In the genomic region with DNA sequence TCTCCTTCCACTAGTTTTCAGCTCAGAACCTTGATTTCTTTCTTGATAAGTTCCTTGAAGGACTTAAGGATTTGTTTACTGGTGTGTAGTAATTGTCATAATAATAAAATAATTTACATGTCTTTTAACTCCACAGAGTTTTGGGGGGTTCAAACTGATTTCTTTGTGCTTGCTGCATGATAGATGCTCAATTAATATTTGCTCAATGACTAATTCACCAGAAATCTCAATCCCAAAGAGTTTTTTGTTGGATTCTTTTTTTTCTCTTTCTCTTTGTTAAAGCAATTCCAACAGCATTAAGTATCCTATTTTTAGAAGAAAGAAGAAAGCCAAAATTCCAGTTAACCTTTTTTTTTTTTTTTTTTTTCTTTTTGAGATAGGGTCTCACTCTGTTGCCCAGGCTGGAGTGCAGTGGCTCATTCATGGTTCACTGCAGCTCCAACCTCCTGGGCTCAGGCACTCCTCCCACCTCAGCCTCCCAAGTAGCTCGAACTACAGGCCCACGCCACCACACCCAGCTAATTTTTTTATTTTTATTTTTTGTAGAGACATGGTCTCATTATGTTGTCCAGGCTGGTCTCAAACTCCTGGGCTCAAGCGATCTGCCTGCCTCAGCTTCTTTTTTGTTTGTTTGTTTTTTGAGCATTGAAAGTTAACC, we compare ENCODE assay signal across 21 cellular contexts. TPM values are rescaled to one million over a fixed set of nuclear protein-coding genes. Genes with fewer than 3 reads are reported as not detected.
DNase-seq lines count a peak whose midpoint lies in the region; ATAC-seq and TF ChIP-seq lines count a peak whose summit lies in the region.
"Had no signal": no experiment of that assay in that cellular context is flagged by ENCODE, and none has a peak within 500 bp of the region (broad histone marks: within the 10 kb centered on the region; RNA-seq: fewer than 3 reads in every experiment).

No MANE protein-coding gene starts in this region.

- WGBS in trophoblast cell (ENCODE audit: extremely low coverage, insufficient coverage, insufficient read length) = no CpG with 5 or more reads among the region's 3 CpGs

- intact Hi-C loops in PC-3 (cut with micrococcal nuclease) (no loop called here), left ventricle myocardium superior (cut with micrococcal nuclease) (no loop called here)

- H2AK5ac ChIP-seq in trophoblast cell (ENCODE audit: low read length) = no peak overlapping the region

- no peaks in the 10 kb centered on the region for H3F3A ChIP-seq in PC-3 (ENCODE audit: low read length, unreplicated experiment)

- H3K79me1 ChIP-seq in trophoblast cell (ENCODE audit: low read length) = no peaks in the 10 kb centered on the region

- H4K8ac ChIP-seq in trophoblast cell (ENCODE audit: low read depth, low read length) = no peak overlapping the region

- no peak overlapping the region for H2BK120ac ChIP-seq in trophoblast cell (ENCODE audit: insufficient read depth, low read length, poor library complexity)

- peak overlapping the region; percentile 36 for H3K4ac ChIP-seq in trophoblast cell (ENCODE audit: low read depth, low read length)

- H3K36me3 ChIP-seq in PC-3 (ENCODE audit: low read depth, low read length) (no peaks in the 10 kb centered on the region), trophoblast cell (ENCODE audit: control insufficient read depth in 1 of 2, insufficient read depth in 2 of 2, low read length in 2 of 2) (peaks cover 4 to 6% of the 10 kb centered on the region in 2 experiments)

- H2BK12ac ChIP-seq in trophoblast cell (ENCODE audit: low read length) = no peak overlapping the region

- H3K4me1 ChIP-seq in PC-3 (ENCODE audit: insufficient read depth, low read length) (peaks cover 11% of the 10 kb centered on the region), trophoblast cell (ENCODE audit: control insufficient read depth in 1 of 2, insufficient read depth in 2 of 2, low read length in 2 of 2) (no peaks in the 10 kb centered on the region)
- H3K4me1 ChIP-seq: Caco-2, SJCRH30 had no signal

- peaks cover 26% of the 10 kb centered on the region for H3K36me3 Mint-ChIP-seq in T-helper 2 cell treated with Interferon-gamma antibody and Interleukin-4, amounts not matched to agents 5 μg/mL and 100 μg/mL, for 36 hours (ENCODE audit: low read depth)
- peaks cover 18% of the 10 kb centered on the region for H3K36me3 Mint-ChIP-seq in effector memory CD8-positive, alpha-beta T cell (ENCODE audit: insufficient read depth)

- no peaks in the 10 kb centered on the region for H3K27me3 ChIP-seq in PC-3 (ENCODE audit: low read length)
- H3K27me3 ChIP-seq in trophoblast cell (ENCODE audit: insufficient read depth, low read length) = no peaks in the 10 kb centered on the region
- H3K27me3 ChIP-seq: SJCRH30 had no signal

- H3K14ac ChIP-seq in trophoblast cell (ENCODE audit: low read length) = no peak overlapping the region

- no peak overlapping the region for H4K91ac ChIP-seq in trophoblast cell (ENCODE audit: low read depth, low read length)

- peak overlapping the region; percentile 35 for H3K27ac Mint-ChIP-seq in T-helper 2 cell treated with Interferon-gamma antibody and Interleukin-4, amounts not matched to agents 5 μg/mL and 100 μg/mL, for 36 hours
- peak overlapping the region; percentile 19 to 49 for H3K27ac Mint-ChIP-seq in effector memory CD8-positive, alpha-beta T cell
- H3K27ac Mint-ChIP-seq: B cell; CD4-positive, alpha-beta T cell; GM23338 had no signal

- peaks cover 7% of the 10 kb centered on the region for H3K9me3 Mint-ChIP-seq in T-helper 2 cell treated with Interferon-gamma antibody and Interleukin-4, amounts not matched to agents 5 μg/mL and 100 μg/mL, for 36 hours
- H3K9me3 Mint-ChIP-seq in effector memory CD8-positive, alpha-beta T cell = no peaks in the 10 kb centered on the region
- H3K9me3 Mint-ChIP-seq: CD4-positive, alpha-beta T cell; GM23338 had no signal

- H3K4me2 ChIP-seq in PC-3 (ENCODE audit: low read length) (0 out of 2 replicates have a peak overlapping the region, but pooled peaks have one; percentile 2), trophoblast cell (ENCODE audit: low read length) (no peak overlapping the region)
- H3K4me2 ChIP-seq: GM23338, PC-9 had no signal

- H3K23ac ChIP-seq in trophoblast cell (ENCODE audit: low read length) = no peak overlapping the region

- POLR2A ChIA-PET in PC-3 (lab: Charles Lee; ENCODE audit: unreplicated experiment) = no interaction called here

- no peak overlapping the region for H3K27ac ChIP-seq in PC-3 (ENCODE audit: low read length)
- H3K27ac ChIP-seq in trophoblast cell (ENCODE audit: low read depth, low read length) = no peak overlapping the region
- H3K27ac ChIP-seq: 22Rv1, PC-9, SJCRH30 had no signal

- no peak overlapping the region for H4K12ac ChIP-seq in trophoblast cell (ENCODE audit: low read depth, low read length)

- BruUV-seq in PC-3 (replicated peaks; lab: Mats Ljungman, UMichigan) = no TSS peak

- H3K9me2 ChIP-seq in PC-3 (replicated peaks; ENCODE audit: low read length) = no peaks in the 10 kb centered on the region

- ATAC-seq in PC-3 (peak; percentile 55), HG03139 (IDR thresholded peaks at IDR 0.05; ENCODE audit: unreplicated experiment) (no peak), left ventricle myocardium superior (no peak)
- no peak for ATAC-seq in effector memory CD8-positive, alpha-beta T cell (replicated peaks)
- ATAC-seq: GM23338, HCT116 had no signal

- CTCF ChIA-PET in PC-3 (lab: Charles Lee) = interaction anchor here (1.1 kb wide), 1 partner anchor 11 kb away, joined by 7 read pairs; no protein-coding TSS in a partner anchor

- no peak for TF ChIP-seq CTCF in PC-3 (conservative IDR thresholded peaks at IDR 0.05; ENCODE audit: low read depth, low read length)

- H3K9me3 ChIP-seq in PC-3 (ENCODE audit: low read length) = no peaks in the 10 kb centered on the region
- no peaks in the 10 kb centered on the region for H3K9me3 ChIP-seq in trophoblast cell (ENCODE audit: insufficient read depth, low read depth, low read length)
- H3K9me3 ChIP-seq: Caco-2, SJCRH30 had no signal

- H3K4me3 ChIP-seq in PC-3 (ENCODE audit: low read length) = no peak overlapping the region
- H3K4me3 ChIP-seq in trophoblast cell (ENCODE audit: low read depth, low read length) = no peak overlapping the region
- H3K4me3 ChIP-seq: GM23338, PC-9, SJCRH30 had no signal

- H3K4me3 Mint-ChIP-seq in T-helper 2 cell treated with Interferon-gamma antibody and Interleukin-4, amounts not matched to agents 5 μg/mL and 100 μg/mL, for 36 hours = peak overlapping the region; percentile 16
- H3K4me3 Mint-ChIP-seq in effector memory CD8-positive, alpha-beta T cell = no peak overlapping the region
- H3K4me3 Mint-ChIP-seq: B cell; CD4-positive, alpha-beta T cell; GM23338 had no signal

- no peak overlapping the region for H3K9ac ChIP-seq in PC-3 (ENCODE audit: low read length)
- H3K9ac ChIP-seq in trophoblast cell (ENCODE audit: low read length) = no peak overlapping the region

- no peak overlapping the region for H2AFZ ChIP-seq in PC-3 (ENCODE audit: low read length)
- H2AFZ ChIP-seq in trophoblast cell (ENCODE audit: insufficient read depth, low read length, poor library complexity) = no peak overlapping the region
- H2AFZ ChIP-seq: GM23338, PC-9 had no signal

- H3K4me1 Mint-ChIP-seq in T-helper 2 cell treated with Interferon-gamma antibody and Interleukin-4, amounts not matched to agents 5 μg/mL and 100 μg/mL, for 36 hours (ENCODE audit: low read depth) = peaks cover 10% of the 10 kb centered on the region
- H3K4me1 Mint-ChIP-seq in effector memory CD8-positive, alpha-beta T cell (ENCODE audit: low read depth in 2 of 2) = peaks cover 16 to 25% of the 10 kb centered on the region in 2 donors
- H3K4me1 Mint-ChIP-seq: GM23338 had no signal

- peaks cover 19% of the 10 kb centered on the region for H4K20me1 ChIP-seq in PC-3 (ENCODE audit: low read length)

- H3K27me3 Mint-ChIP-seq in T-helper 2 cell treated with Interferon-gamma antibody and Interleukin-4, amounts not matched to agents 5 μg/mL and 100 μg/mL, for 36 hours (ENCODE audit: low read depth) = no peaks in the 10 kb centered on the region
- H3K27me3 Mint-ChIP-seq in effector memory CD8-positive, alpha-beta T cell = no peaks in the 10 kb centered on the region
- H3K27me3 Mint-ChIP-seq: B cell; CD4-positive, alpha-beta T cell had no signal

- no peak overlapping the region for H3K18ac ChIP-seq in trophoblast cell (ENCODE audit: low read length)

- H2BK5ac ChIP-seq in trophoblast cell (ENCODE audit: low read depth, low read length, poor library complexity) = no peak overlapping the region

- DNase-seq in T-helper 2 cell treated with Interferon-gamma antibody and Interleukin-4, amounts not matched to agents 5 μg/mL and 100 μg/mL, for 36 hours (ENCODE audit: low spot score) = no peak
- DNase-seq in T-helper 2 cell (no peak), PC-3 (peak; percentile 51), trophoblast cell (no peak), NCI-H1694 (lab: John Stamatoyannopoulos, UW) (no peak), left ventricle myocardium superior (no peak)
- no peak for DNase-seq in effector memory CD8-positive, alpha-beta T cell
- DNase-seq: Caco-2; CD4-positive, alpha-beta T cell; DMS153; NCI-H1436; NCI-H2029; NCI-H345; NCI-H526; PC-9; SJCRH30 had no signal

- H3K79me2 ChIP-seq in PC-3 (ENCODE audit: low read length) (peaks cover 94% of the 10 kb centered on the region), trophoblast cell (ENCODE audit: control insufficient read depth, insufficient read depth, low read length, poor library complexity) (no peaks in the 10 kb centered on the region)

RNA-seq across cellular contexts. Expression of gene FAF2, which starts 10.8 kb away (rescaled TPM):
- total RNA-seq in PC-3 (2014; rRNA removed) (51.4 TPM in 2 replicates), left ventricle myocardium superior (16.2 TPM)
- polyA plus RNA-seq in trophoblast cell (2013) = 48.3 and 49.9 TPM in 2 replicates

RNA-seq across cellular contexts. Expression of gene CLTB, which starts 42.7 kb away (rescaled TPM):
- total RNA-seq in PC-3 (2014; rRNA removed) = 354 and 460 TPM in 2 replicates
- 128 and 137 TPM in 2 replicates for polyA plus RNA-seq in trophoblast cell (2013)
- 223 TPM for total RNA-seq in left ventricle myocardium superior
